In genomic region chr12:10301103-10301502, GRCh38 we compare ENCODE assay signal across 16 cellular contexts. TPM values are rescaled to one million over a fixed set of nuclear protein-coding genes. Genes with fewer than 3 reads are reported as not detected.
DNase-seq lines count a peak whose midpoint lies in the region; ATAC-seq, FAIRE-seq and TF ChIP-seq lines count a peak whose summit lies in the region.
"Had no signal": no experiment of that assay in that cellular context is flagged by ENCODE, and none has a peak within 500 bp of the region (broad histone marks: within the 10 kb centered on the region; RNA-seq: fewer than 3 reads in every experiment).

No MANE protein-coding gene starts in this region.

- H3K9me3 Mint-ChIP-seq in activated T-cell treated with anti-CD3 and anti-CD28 coated beads, Interleukin-2, amount 50 U/mL, for 72 hours, result peaks cover 0 to 7% of the 10 kb centered on the region in 2 donors

- peak; percentile 21 to 32 (median 23) for DNase-seq in stimulated activated CD4-positive, alpha-beta T cell treated with anti-CD3 and anti-CD28 coated beads, Interleukin-12 subunit alpha, Interleukin-12 subunit beta, amount 100 ng/mL, for 48 hours (ENCODE audit: low read depth in 2 of 3, low spot score in 1 of 3)
- DNase-seq in stimulated activated CD4-positive, alpha-beta T cell treated with anti-CD3 and anti-CD28 coated beads, Interleukin-12 subunit alpha, Interleukin-12 subunit beta, amount 100 ng/mL, for 4 hours, result no peak
- peak; percentile 50 to 75 for DNase-seq in activated T-cell treated with anti-CD3 and anti-CD28 coated beads, Interleukin-2, amount 50 U/mL, for 72 hours
- peak; percentile 23 for DNase-seq in kidney epithelial cell (ENCODE audit: low read depth)
- peak; percentile 72 for DNase-seq in urothelium cell line (ENCODE audit: low spot score)
- DNase-seq in sigmoid colon, result no peak
- no peak for DNase-seq in HEK293T (ENCODE audit: extremely low spot score)
- no peak for DNase-seq in NCI-H1417 treated with DMSO at 0.1 percent for 48 hours (lab: John Stamatoyannopoulos, UW)
- DNase-seq: dorsolateral prefrontal cortex, Karpas-422, NCI-H1694 treated with DMSO at 0.1 percent for 48 hours, NCI-H524 treated with DMSO at 0.1 percent for 48 hours, right lobe of liver, RPMI8226, tibial artery had no signal

- H3K27me3 ChIP-seq in kidney epithelial cell (ENCODE audit: control insufficient read depth, insufficient read depth, low read length) (no peaks in the 10 kb centered on the region), sigmoid colon (no peaks in the 10 kb centered on the region)
- H3K27me3 ChIP-seq: dorsolateral prefrontal cortex, right lobe of liver, tibial artery had no signal

- CTCF ChIA-PET in HEK293T (lab: Yijun Ruan, JAX), result no interaction called here

- H3K9me3 ChIP-seq in sigmoid colon, result no peaks in the 10 kb centered on the region
- H3K9me3 ChIP-seq: right lobe of liver, tibial artery had no signal

- H3K4me3 Mint-ChIP-seq in activated T-cell treated with anti-CD3 and anti-CD28 coated beads, Interleukin-2, amount 50 U/mL, for 72 hours, result peak overlapping the region; percentile 53 to 79

- TF ChIP-seq CTCF in kidney epithelial cell (IDR thresholded peaks at IDR 0.05; ENCODE audit: insufficient read depth, low read length, poor library complexity, severe bottlenecking) (no peak), sigmoid colon (IDR thresholded peaks at IDR 0.05) (no peak)

- POLR2A ChIA-PET in HEK293T (lab: Yijun Ruan, JAX), result no interaction called here

- TF ChIP-seq EP300 in sigmoid colon (IDR thresholded peaks at IDR 0.05), result no peak

- peaks cover 7% of the 10 kb centered on the region for H3K27me3 Mint-ChIP-seq in activated T-cell treated with anti-CD3 and anti-CD28 coated beads, Interleukin-2, amount 50 U/mL, for 72 hours (ENCODE audit: low read depth)

- intact Hi-C loops in sigmoid colon (cut with DNase I), result no loop called here

- peak overlapping the region; percentile 72 for H3K27ac Mint-ChIP-seq in activated T-cell treated with anti-CD3 and anti-CD28 coated beads, Interleukin-2, amount 50 U/mL, for 72 hours

- H3K4me1 Mint-ChIP-seq in activated T-cell treated with anti-CD3 and anti-CD28 coated beads, Interleukin-2, amount 50 U/mL, for 72 hours (ENCODE audit: low read depth), result peaks cover 74% of the 10 kb centered on the region

- H3K4me3 ChIP-seq in kidney epithelial cell (ENCODE audit: low read depth, low read length), result no peak overlapping the region
- no peak overlapping the region for H3K4me3 ChIP-seq in sigmoid colon
- H3K4me3 ChIP-seq: dorsolateral prefrontal cortex, right lobe of liver, tibial artery had no signal

- no peak overlapping the region for H3K27ac ChIP-seq in sigmoid colon
- H3K27ac ChIP-seq: dorsolateral prefrontal cortex, right lobe of liver, tibial artery had no signal

- WGBS in sigmoid colon, 2 donors, result 52 to 72% methylated on average over 1 of the region's 1 CpG

- H3K36me3 ChIP-seq in kidney epithelial cell (ENCODE audit: control insufficient read depth, insufficient read depth, low read length) (no peaks in the 10 kb centered on the region), sigmoid colon (no peaks in the 10 kb centered on the region)
- H3K36me3 ChIP-seq: right lobe of liver, tibial artery had no signal

- peak; percentile 82 for FAIRE-seq in urothelium cell line (lab: Jason Lieb, UNC)

- no peak for TF ChIP-seq POLR2A in sigmoid colon (IDR thresholded peaks at IDR 0.05)

- ATAC-seq in activated T-cell treated with anti-CD3 and anti-CD28 coated beads, Interleukin-2, amount 50 U/mL, for 72 hours (replicated peaks in 1 of 2), result peak; percentile 30 to 53
- ATAC-seq: HCT116, right lobe of liver had no signal

- H3K36me3 Mint-ChIP-seq in activated T-cell treated with anti-CD3 and anti-CD28 coated beads, Interleukin-2, amount 50 U/mL, for 72 hours (ENCODE audit: insufficient read depth in 2 of 2), result peaks cover 3 to 14% of the 10 kb centered on the region in 2 donors

- H3K4me1 ChIP-seq in sigmoid colon, result no peaks in the 10 kb centered on the region
- H3K4me1 ChIP-seq: right lobe of liver, tibial artery had no signal

TF ChIP-seq in HEK293T, 16 proteins besides CTCF, POLR2A, EP300 and RAD21:
- TF ChIP-seq FOXM1 (IDR thresholded peaks at IDR 0.05; ENCODE audit: borderline replicate concordance) (no peak), ELF4 (IDR thresholded peaks at IDR 0.05) (no peak), PKNOX1 (IDR thresholded peaks at IDR 0.05) (no peak), L3MBTL2 (conservative IDR thresholded peaks at IDR 0.05) (no peak), ARNT (IDR thresholded peaks at IDR 0.05) (no peak), FOXA1 (IDR thresholded peaks at IDR 0.05) (no peak), NFRKB (IDR thresholded peaks at IDR 0.05) (no peak), SP1 (IDR thresholded peaks at IDR 0.05) (no peak), CTBP1 (IDR thresholded peaks at IDR 0.05; ENCODE audit: borderline replicate concordance) (no peak), ZNF384 (IDR thresholded peaks at IDR 0.05) (no peak), HDGF (IDR thresholded peaks at IDR 0.05; ENCODE audit: borderline replicate concordance) (no peak)

RNA-seq across cellular contexts. Expression of gene KLRD1, which starts 6.6 kb away (rescaled TPM):
- total RNA-seq in activated T-cell treated with anti-CD3 and anti-CD28 coated beads, Interleukin-2, amount 50 U/mL, for 72 hours, result 1 to 10 TPM; 2.0 to 6.6 TPM
- under 0.01 and 1.5 TPM in 2 replicates for total RNA-seq in kidney epithelial cell
- total RNA-seq in sigmoid colon, result 1 to 10 TPM in 2 of 4 donors, under 1 TPM in 2; 0.54 to 3.6 (median 1.2) TPM
- 1 to 10 TPM in 1 of 3 donors, under 1 TPM in 1, not detected in 1; 0.60 to 2.5 TPM for polyA plus RNA-seq in sigmoid colon

Comparison
In these comparisons a context has a peak if more than half of its experiments do, and no peak if none do; other contexts are left out.
1. DNase-seq: peak in stimulated activated CD4-positive, alpha-beta T cell treated with anti-CD3 and anti-CD28 coated beads, Interleukin-12 subunit alpha, Interleukin-12 subunit beta, amount 100 ng/mL, for 48 hours (3 of 3), activated T-cell treated with anti-CD3 and anti-CD28 coated beads, Interleukin-2, amount 50 U/mL, for 72 hours (2 of 2), kidney epithelial cell (single experiment) and urothelium cell line (single experiment); none in stimulated activated CD4-positive, alpha-beta T cell treated with anti-CD3 and anti-CD28 coated beads, Interleukin-12 subunit alpha, Interleukin-12 subunit beta, amount 100 ng/mL, for 4 hours (single experiment), sigmoid colon (single experiment), HEK293T (single experiment) and NCI-H1417 treated with DMSO at 0.1 percent for 48 hours (single experiment).